Comparison of ENCODE assay signal across 25 cellular contexts in the genomic region with DNA sequence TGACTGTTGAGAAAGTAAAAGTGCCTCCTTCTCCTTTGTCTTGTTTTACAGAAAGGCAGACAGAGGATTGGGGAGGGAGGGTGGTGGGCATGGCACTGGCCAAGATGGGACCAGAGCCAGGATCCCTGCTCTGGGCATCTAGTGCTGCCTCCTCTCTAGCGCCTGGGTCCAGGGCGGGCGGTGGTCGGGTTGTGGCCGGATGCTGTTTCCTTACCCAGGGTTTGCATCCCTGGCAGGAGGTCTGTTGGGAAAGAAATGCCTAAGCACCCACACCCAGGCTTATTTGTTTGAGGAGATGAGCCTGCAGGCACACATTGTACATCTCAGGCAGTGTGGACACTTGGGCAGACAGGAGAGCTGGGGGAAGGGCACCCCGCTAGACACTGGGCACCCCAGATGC.
"Had no signal": no experiment of that assay in that cellular context is flagged by ENCODE, and none has a peak within 500 bp of the region (broad histone marks: within the 10 kb centered on the region; RNA-seq: fewer than 3 reads in every experiment).

No MANE protein-coding gene starts in this region.

- H3K4me2 ChIP-seq: neural progenitor cell had no signal

- H3K27me3 ChIP-seq: esophagus muscularis mucosa, gastroesophageal sphincter, neural progenitor cell, sigmoid colon, testis had no signal

- ATAC-seq: foreskin keratinocyte, gastroesophageal sphincter, heart right ventricle, left colon, lower lobe of right lung, psoas muscle, right cardiac atrium had no signal

- H3K4me1 ChIP-seq: esophagus muscularis mucosa, foreskin keratinocyte, gastroesophageal sphincter, heart right ventricle, left ventricle myocardium inferior, lower lobe of right lung, neural progenitor cell, psoas muscle, sigmoid colon, testis, tibial artery had no signal

- FAIRE-seq: endothelial cell of umbilical vein, islet of Langerhans, urothelium cell line had no signal

- H3K27ac ChIP-seq: coronary artery, esophagus muscularis mucosa, foreskin keratinocyte, gastroesophageal sphincter, heart right ventricle, left ventricle myocardium inferior, lower lobe of right lung, neural progenitor cell, psoas muscle, sigmoid colon, testis, tibial artery had no signal

- H3K9me3 ChIP-seq: esophagus muscularis mucosa, gastroesophageal sphincter, heart right ventricle, left ventricle myocardium inferior, lower lobe of right lung, psoas muscle, sigmoid colon, testis, tibial artery had no signal

- H3K4me3 ChIP-seq: coronary artery, esophagus muscularis mucosa, gastroesophageal sphincter, heart right ventricle, left ventricle myocardium inferior, lower lobe of right lung, neural progenitor cell, psoas muscle, sigmoid colon, testis, tibial artery had no signal

- DNase-seq: dermis blood vessel endothelial cell; effector memory CD4-positive, alpha-beta T cell; foreskin keratinocyte; heart right ventricle; hippocampal formation; kidney glomerular epithelial cell; left colon; left ventricle myocardium inferior; lower lobe of right lung; nucleus accumbens; psoas muscle; right cardiac atrium; sigmoid colon; stimulated activated CD4-positive, alpha-beta T cell treated with anti-CD3 and anti-CD28 coated beads, Interleukin-4, amount 100 ng/mL, for 4 hours; stimulated activated naive CD8-positive, alpha-beta T cell treated with anti-CD3 and anti-CD28 coated beads, Interleukin-15, Interleukin-2, amounts not matched to agents 100 U/mL and 50 U/mL, for 24 hours; substantia nigra; testis; tibial artery had no signal

- H3K9ac ChIP-seq: neural progenitor cell had no signal

- H3K36me3 ChIP-seq: esophagus muscularis mucosa, gastroesophageal sphincter, heart right ventricle, left ventricle myocardium inferior, lower lobe of right lung, neural progenitor cell, sigmoid colon, tibial artery had no signal
